Comparison of ENCODE assay signal across 8 cellular contexts in the genomic region with DNA sequence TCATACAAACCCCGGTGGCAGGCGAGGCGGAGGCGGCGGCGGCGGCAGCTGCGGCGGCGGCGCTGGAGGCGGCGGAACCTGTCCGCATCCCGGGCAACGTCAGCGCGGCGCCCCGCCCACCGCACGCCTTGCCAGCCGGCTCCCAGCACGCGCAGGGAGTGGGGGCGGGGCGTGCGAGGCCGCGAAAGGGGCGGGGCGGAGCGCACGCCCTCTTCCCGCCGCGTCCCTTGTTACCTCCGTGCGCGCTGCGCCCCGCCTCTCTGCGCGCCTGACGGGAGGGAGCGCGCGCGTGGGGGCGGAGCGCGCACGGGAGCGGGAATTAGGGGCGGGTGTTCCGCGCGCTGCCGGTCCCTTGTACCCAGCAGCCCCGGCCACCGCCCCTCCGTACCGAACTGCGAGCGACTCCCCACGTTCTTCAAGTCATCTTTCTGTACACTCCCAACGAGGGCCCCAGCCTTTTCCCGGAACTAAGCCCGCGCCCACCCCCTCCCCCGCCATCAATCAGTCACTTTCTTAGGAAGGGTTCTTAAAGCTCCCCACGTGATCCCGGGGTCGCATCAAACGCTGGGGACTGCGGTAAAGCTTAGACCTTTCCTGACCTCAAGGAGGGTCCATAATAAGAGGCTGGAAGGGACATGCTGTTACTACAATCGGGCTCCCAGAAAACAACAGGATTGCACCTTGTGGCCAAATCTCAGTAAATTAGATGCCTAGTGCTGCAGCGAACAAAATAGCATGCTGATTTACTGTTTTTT. TPM values are rescaled to one million over a fixed set of nuclear protein-coding genes. Genes with fewer than 3 reads are reported as not detected.
DNase-seq lines count a peak whose midpoint lies in the region; ATAC-seq and TF ChIP-seq lines count a peak whose summit lies in the region.

A gene with protein sequence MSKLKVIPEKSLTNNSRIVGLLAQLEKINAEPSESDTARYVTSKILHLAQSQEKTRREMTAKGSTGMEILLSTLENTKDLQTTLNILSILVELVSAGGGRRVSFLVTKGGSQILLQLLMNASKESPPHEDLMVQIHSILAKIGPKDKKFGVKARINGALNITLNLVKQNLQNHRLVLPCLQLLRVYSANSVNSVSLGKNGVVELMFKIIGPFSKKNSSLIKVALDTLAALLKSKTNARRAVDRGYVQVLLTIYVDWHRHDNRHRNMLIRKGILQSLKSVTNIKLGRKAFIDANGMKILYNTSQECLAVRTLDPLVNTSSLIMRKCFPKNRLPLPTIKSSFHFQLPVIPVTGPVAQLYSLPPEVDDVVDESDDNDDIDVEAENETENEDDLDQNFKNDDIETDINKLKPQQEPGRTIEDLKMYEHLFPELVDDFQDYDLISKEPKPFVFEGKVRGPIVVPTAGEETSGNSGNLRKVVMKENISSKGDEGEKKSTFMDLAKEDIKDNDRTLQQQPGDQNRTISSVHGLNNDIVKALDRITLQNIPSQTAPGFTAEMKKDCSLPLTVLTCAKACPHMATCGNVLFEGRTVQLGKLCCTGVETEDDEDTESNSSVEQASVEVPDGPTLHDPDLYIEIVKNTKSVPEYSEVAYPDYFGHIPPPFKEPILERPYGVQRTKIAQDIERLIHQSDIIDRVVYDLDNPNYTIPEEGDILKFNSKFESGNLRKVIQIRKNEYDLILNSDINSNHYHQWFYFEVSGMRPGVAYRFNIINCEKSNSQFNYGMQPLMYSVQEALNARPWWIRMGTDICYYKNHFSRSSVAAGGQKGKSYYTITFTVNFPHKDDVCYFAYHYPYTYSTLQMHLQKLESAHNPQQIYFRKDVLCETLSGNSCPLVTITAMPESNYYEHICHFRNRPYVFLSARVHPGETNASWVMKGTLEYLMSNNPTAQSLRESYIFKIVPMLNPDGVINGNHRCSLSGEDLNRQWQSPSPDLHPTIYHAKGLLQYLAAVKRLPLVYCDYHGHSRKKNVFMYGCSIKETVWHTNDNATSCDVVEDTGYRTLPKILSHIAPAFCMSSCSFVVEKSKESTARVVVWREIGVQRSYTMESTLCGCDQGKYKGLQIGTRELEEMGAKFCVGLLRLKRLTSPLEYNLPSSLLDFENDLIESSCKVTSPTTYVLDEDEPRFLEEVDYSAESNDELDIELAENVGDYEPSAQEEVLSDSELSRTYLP (minus strand): TSS at position 80 of the 755 bp plus-strand sequence. CDS start 29,421 bp downstream, outside the sequence.

- no peaks in the 10 kb centered on the region for H3K9me3 Mint-ChIP-seq in type B pancreatic cell

- H3K27ac Mint-ChIP-seq in type B pancreatic cell: peak within 1 kb of the TSS; percentile 94

- H3K4me1 ChIP-seq in adipocyte (ENCODE audit: control insufficient read depth, insufficient read depth, low read length): peaks cover 23% of the 10 kb centered on the region

- H3K4me3 ChIP-seq in GM12875 (ENCODE audit: low read depth, low read length): peak within 1 kb of the TSS; percentile 90
- peak within 1 kb of the TSS; percentile 94 for H3K4me3 ChIP-seq in adipocyte (ENCODE audit: low read length)

- intact Hi-C loops in cardiac septum (cut with DNase I): loop anchor here (1.0 kb wide), 1 partner anchor 63 kb away; no protein-coding TSS in a partner anchor
- intact Hi-C loops in posterior cingulate gyrus (cut with DNase I): loop anchor here (1.0 to 10.0 kb wide), 2 partner anchors 40 to 63 kb away; no protein-coding TSS in a partner anchor

- H3K27me3 Mint-ChIP-seq in type B pancreatic cell: peaks cover 4% of the 10 kb centered on the region

- DNase-seq in NCI-H1417 treated with DMSO at 0.1 percent for 48 hours (lab: John Stamatoyannopoulos, UW) (peak; percentile 87), T follicular helper cell (ENCODE audit: low read depth) (peak; percentile 97), adipocyte (ENCODE audit: low read depth) (peak; percentile 97), cardiac septum (ENCODE audit: low spot score) (peak; percentile 98), posterior cingulate gyrus (peak; percentile 86 to 99 (median 92)), type B pancreatic cell (ENCODE audit: extremely low spot score, unreplicated experiment) (peak; percentile 98)

- peak within 1 kb of the TSS; percentile 98 for H3K4me3 Mint-ChIP-seq in type B pancreatic cell

- peak; percentile 82 for ATAC-seq in HG02763 (IDR thresholded peaks at IDR 0.05; ENCODE audit: unreplicated experiment)

- peaks cover 11% of the 10 kb centered on the region for H3K4me1 Mint-ChIP-seq in type B pancreatic cell (ENCODE audit: unreplicated experiment)

- no peaks in the 10 kb centered on the region for H3K36me3 Mint-ChIP-seq in type B pancreatic cell

- H3K9me3 ChIP-seq in adipocyte (ENCODE audit: control insufficient read depth, low read length): no peaks in the 10 kb centered on the region

- TF ChIP-seq CTCF in GM12875 (IDR thresholded peaks at IDR 0.05; ENCODE audit: borderline replicate concordance, insufficient read depth, low read depth, low read length): no peak
- peak; percentile 48 for TF ChIP-seq CTCF in type B pancreatic cell (conservative IDR thresholded peaks at IDR 0.05)

- peak within 1 kb of the TSS; percentile 87 for H3K9ac ChIP-seq in adipocyte (ENCODE audit: low read length)

- H3K36me3 ChIP-seq in adipocyte (ENCODE audit: control insufficient read depth, insufficient read depth, low read length, severe bottlenecking): no peaks in the 10 kb centered on the region

- H3K27me3 ChIP-seq in adipocyte (replicated peaks; ENCODE audit: control insufficient read depth, insufficient read depth, low read length): peaks cover 16% of the 10 kb centered on the region

RNA-seq across cellular contexts. Expression of the gene that starts here (rescaled TPM):
- total RNA-seq in cardiac septum (39.0 TPM), type B pancreatic cell (ENCODE audit: low replicate concordance) (11.4 and 35.6 TPM in 2 replicates)

Comparison
In these comparisons a context has a peak if more than half of its experiments do, and no peak if none do; other contexts are left out.
1. Peak in every context shown above with its lines: DNase-seq, ATAC-seq and H3K4me3 ChIP-seq.